ENCODE assay signal across 17 cellular contexts in genomic region chr3:172275586-172275985, GRCh38.
A peak's percentile ranks its signal among the peaks of the same experiment; 100 is the strongest.
DNase-seq lines count a peak whose midpoint lies in the region; ATAC-seq and TF ChIP-seq lines count a peak whose summit lies in the region.
"Had no signal": no experiment of that assay in that cellular context is flagged by ENCODE, and none has a peak within 500 bp of the region (broad histone marks: within the 10 kb centered on the region; RNA-seq: fewer than 3 reads in every experiment).

No MANE protein-coding gene starts in this region.

- no peak overlapping the region for H3K4me3 ChIP-seq in GM23338
- no peak overlapping the region for H3K4me3 ChIP-seq in Panc1 (ENCODE audit: low read depth in 2 of 2, low read length in 2 of 2)
- no peak overlapping the region for H3K4me3 ChIP-seq in endodermal cell (ENCODE audit: low read length)
- H3K4me3 ChIP-seq: K562 had no signal

- no peaks in the 10 kb centered on the region for H3K23me2 ChIP-seq in H9 (ENCODE audit: insufficient read length, low read depth, low read length, poor library complexity, severe bottlenecking)

- POLR2A ChIA-PET in Panc1 (lab: Charles Lee): no interaction called here

- H3K4me2 ChIP-seq in GM23338: no peak overlapping the region
- H3K4me2 ChIP-seq in H9 (ENCODE audit: insufficient read depth, insufficient read length, low read length): no peak overlapping the region

- H3K14ac ChIP-seq in H9 (ENCODE audit: insufficient read depth, low read length): no peak overlapping the region

- H3F3A ChIP-seq in GM23338 (replicated peaks; ENCODE audit: low read depth): no peaks in the 10 kb centered on the region

- H3K9ac ChIP-seq in endodermal cell (ENCODE audit: extremely low read depth, low read length, poor library complexity, severe bottlenecking) (no peak overlapping the region), H9 (ENCODE audit: extremely low read depth, insufficient read length, low read length) (no peak overlapping the region)

- no peak for DNase-seq in GM23338 (ENCODE audit: low spot score)
- no peak for DNase-seq in Panc1 (ENCODE audit: low read depth, low spot score)
- DNase-seq in endodermal cell: no peak
- DNase-seq in progenitor cell of endocrine pancreas (ENCODE audit: low spot score, unreplicated experiment): no peak
- no peak for DNase-seq in H9
- DNase-seq in NOMO-1 treated with dmso at 0.1 percent for 144 hours (lab: John Stamatoyannopoulos, UW; ENCODE audit: unreplicated experiment): no peak
- DNase-seq: Caco-2, DMS53, NCI-H1417, NCI-H2029, NCI-H510A, NCI-H774, SHP77 had no signal

- CTCF ChIA-PET in Panc1 (lab: Charles Lee): interaction anchor here (0.6 kb wide), 1 partner anchor 9 kb away, joined by 3 read pairs; no protein-coding TSS in a partner anchor

- no peaks in the 10 kb centered on the region for H3K9me2 ChIP-seq in GM23338 (ENCODE audit: insufficient read depth)

- no peak overlapping the region for H3T11ph ChIP-seq in H9 (ENCODE audit: low read length)

- BruUV-seq in Panc1 (replicated peaks; lab: Mats Ljungman, UMichigan): TSS peak; percentile 23

- no peak overlapping the region for H2BK20ac ChIP-seq in H9 (ENCODE audit: low read depth, low read length, poor library complexity, severe bottlenecking)

- H3K4me1 ChIP-seq in GM23338 (ENCODE audit: insufficient read depth): peaks cover 4% of the 10 kb centered on the region; the same call in 1 of the 2 replicates
- H3K4me1 ChIP-seq in Panc1 (ENCODE audit: control insufficient read depth, insufficient read depth, low read length): peaks cover 9% of the 10 kb centered on the region; the same call in 1 of the 2 replicates
- no peaks in the 10 kb centered on the region for H3K4me1 ChIP-seq in endodermal cell (ENCODE audit: control insufficient read depth, insufficient read depth, low read length)
- H3K4me1 ChIP-seq in H9 (ENCODE audit: insufficient read depth, low read length): no peaks in the 10 kb centered on the region

- no peak overlapping the region for H4K5ac ChIP-seq in H9 (ENCODE audit: insufficient read length, low read depth, low read length)

- H3K27ac ChIP-seq in GM23338 (ENCODE audit: low read depth) (no peak overlapping the region), Panc1 (ENCODE audit: low read length) (no peak overlapping the region), endodermal cell (ENCODE audit: low read depth, low read length) (no peak overlapping the region), H9 (ENCODE audit: insufficient read length, low read depth, low read length) (no peak overlapping the region)

- H3K23ac ChIP-seq in H9 (ENCODE audit: insufficient read length, low read depth, low read length): no peak overlapping the region

- H3K9me3 ChIP-seq in Panc1 (ENCODE audit: control insufficient read depth, insufficient read depth, low read depth, low read length) (no peaks in the 10 kb centered on the region), endodermal cell (ENCODE audit: control insufficient read depth, low read length) (no peaks in the 10 kb centered on the region), H9 (ENCODE audit: control insufficient read depth, low read depth, low read length) (no peaks in the 10 kb centered on the region)
- H3K9me3 ChIP-seq: Caco-2 had no signal

- no peak overlapping the region for H3K18ac ChIP-seq in H9 (ENCODE audit: insufficient read length, low read depth, low read length)

- no peak overlapping the region for H2BK15ac ChIP-seq in H9 (ENCODE audit: low read depth, low read length)

- H3K27me3 ChIP-seq in GM23338 (ENCODE audit: insufficient read depth): no peaks in the 10 kb centered on the region
- H3K27me3 ChIP-seq in Panc1 (ENCODE audit: control insufficient read depth, insufficient read depth, low read length): no peaks in the 10 kb centered on the region
- H3K27me3 ChIP-seq in endodermal cell (ENCODE audit: control insufficient read depth, insufficient read depth, low read length, poor library complexity, severe bottlenecking): no peaks in the 10 kb centered on the region
- H3K27me3 ChIP-seq in H9 (ENCODE audit: insufficient read depth, low read length): no peaks in the 10 kb centered on the region

- in situ Hi-C loops in Panc1 (cut with HindIII; ENCODE audit: low pct_unique_long_range_greater_than_20kb, low sequenced_read_pairs): no loop called here

- peaks cover 10% of the 10 kb centered on the region; the same call in 2 of the 3 replicates for H3K4me1 Mint-ChIP-seq in GM23338
- H3K4me1 Mint-ChIP-seq in endodermal cell: peaks cover 3% of the 10 kb centered on the region
- peaks cover 6% of the 10 kb centered on the region for H3K4me1 Mint-ChIP-seq in progenitor cell of endocrine pancreas (ENCODE audit: low read depth)
- peaks cover 0 to 2% of the 10 kb centered on the region in 2 experiments; a peak in 2 of 4 replicates for H3K4me1 Mint-ChIP-seq in H9

- WGBS in endodermal cell (ENCODE audit: insufficient coverage in 1 of 2, insufficient read length in 1 of 2), 2 experiments: 83 to 100% methylated on average over 1 of the region's 1 CpG
- WGBS in H9 (ENCODE audit: extremely low coverage, insufficient read length, low lambda C conversion rate): no CpG with 5 or more reads among the region's 1 CpG

- H3K9me3 Mint-ChIP-seq in GM23338 (no peaks in the 10 kb centered on the region), endodermal cell (no peaks in the 10 kb centered on the region), progenitor cell of endocrine pancreas (ENCODE audit: low read depth) (no peaks in the 10 kb centered on the region), H9 (no peaks in the 10 kb centered on the region)
- H3K9me3 Mint-ChIP-seq: CD4-positive, CD25-positive, alpha-beta regulatory T cell had no signal

- H4K20me1 ChIP-seq in GM23338 (replicated peaks; ENCODE audit: insufficient read depth): no peaks in the 10 kb centered on the region
- no peaks in the 10 kb centered on the region for H4K20me1 ChIP-seq in H9 (ENCODE audit: control insufficient read depth, insufficient read depth, insufficient read length)

- H4K91ac ChIP-seq in H9 (ENCODE audit: insufficient read length, low read depth, low read length): no peak overlapping the region

- TF ChIP-seq CTCF in GM23338 (conservative IDR thresholded peaks at IDR 0.05; ENCODE audit: low read depth in 2 of 2): no peak
- no peak for TF ChIP-seq CTCF in Panc1 (IDR thresholded peaks at IDR 0.05)
- TF ChIP-seq CTCF in endodermal cell (conservative IDR thresholded peaks at IDR 0.05): no peak
- TF ChIP-seq CTCF in progenitor cell of endocrine pancreas (IDR thresholded peaks at IDR 0.05; ENCODE audit: unreplicated experiment): no peak
- TF ChIP-seq CTCF in H9 (conservative IDR thresholded peaks at IDR 0.05): no peak

- peaks cover 3% of the 10 kb centered on the region; the same call in 1 of the 3 replicates for H3K36me3 Mint-ChIP-seq in GM23338 (ENCODE audit: low read depth)
- peaks cover 50% of the 10 kb centered on the region for H3K36me3 Mint-ChIP-seq in endodermal cell (ENCODE audit: low read depth)
- H3K36me3 Mint-ChIP-seq in progenitor cell of endocrine pancreas (ENCODE audit: insufficient read depth): peaks cover 30% of the 10 kb centered on the region
- H3K36me3 Mint-ChIP-seq in H9 (ENCODE audit: insufficient read depth in 1 of 3, low read depth in 3 of 3): peaks cover 0 to 23% (median 6%) of the 10 kb centered on the region in 3 experiments; a peak in 5 of 7 replicates

- H3K36me3 ChIP-seq in GM23338 (ENCODE audit: insufficient read depth) (no peaks in the 10 kb centered on the region), Panc1 (ENCODE audit: control insufficient read depth, insufficient read depth, low read length) (peaks cover 2% of the 10 kb centered on the region; the same call in 1 of the 2 replicates), endodermal cell (ENCODE audit: control insufficient read depth, insufficient read depth, low read length) (peaks cover 97% of the 10 kb centered on the region)

- H2BK12ac ChIP-seq in H9 (ENCODE audit: insufficient read length, low read depth, low read length): no peak overlapping the region

- H2BK5ac ChIP-seq in H9 (ENCODE audit: insufficient read length, low read length): no peak overlapping the region

- H2AK5ac ChIP-seq in H9 (ENCODE audit: insufficient read length, low read length): no peak overlapping the region

- H3K27ac Mint-ChIP-seq in GM23338 (peak overlapping the region; percentile 33; the same call in 1 of the 2 replicates), endodermal cell (peak overlapping the region; percentile 6), progenitor cell of endocrine pancreas (peak overlapping the region; percentile 38), H9 (peak overlapping the region in 1 of 3 experiments; percentile 18; a peak in 1 of 7 replicates)
- H3K27ac Mint-ChIP-seq: B cell; CD4-positive, CD25-positive, alpha-beta regulatory T cell had no signal

- ATAC-seq in GM23338: no peak
- no peak for ATAC-seq in Panc1
- no peak for ATAC-seq in GM18873 (IDR thresholded peaks at IDR 0.05; ENCODE audit: low FRiP score, unreplicated experiment)
- ATAC-seq: K562 had no signal

- H2AFZ ChIP-seq in GM23338: no peak overlapping the region
- no peak overlapping the region for H2AFZ ChIP-seq in H9 (ENCODE audit: low read length)

- H3K27me3 Mint-ChIP-seq in GM23338 (ENCODE audit: insufficient read depth, low read depth, poor library complexity) (no peaks in the 10 kb centered on the region), endodermal cell (ENCODE audit: insufficient read depth) (no peaks in the 10 kb centered on the region), progenitor cell of endocrine pancreas (no peaks in the 10 kb centered on the region), H9 (ENCODE audit: low read depth) (no peaks in the 10 kb centered on the region)
- H3K27me3 Mint-ChIP-seq: B cell; CD4-positive, CD25-positive, alpha-beta regulatory T cell had no signal

- H4K8ac ChIP-seq in H9 (replicated peaks; ENCODE audit: insufficient read length, low read depth, low read length): no peak overlapping the region

- H3K79me2 ChIP-seq in GM23338 (replicated peaks; ENCODE audit: insufficient read depth) (no peaks in the 10 kb centered on the region; the same call in 1 of the 2 replicates), H9 (ENCODE audit: insufficient read depth, low read length) (no peaks in the 10 kb centered on the region)

- H2BK120ac ChIP-seq in H9 (ENCODE audit: low read depth, low read length, poor library complexity, severe bottlenecking): no peak overlapping the region

- intact Hi-C loops in Panc1 (cut with micrococcal nuclease; ENCODE audit: unreplicated experiment): no loop called here

- H3K4ac ChIP-seq in H9 (ENCODE audit: low read depth, low read length): no peak overlapping the region

- H3K56ac ChIP-seq in H9 (ENCODE audit: insufficient read length, low read depth, low read length): no peak overlapping the region

- H3K79me1 ChIP-seq in H9 (ENCODE audit: insufficient read depth, low read depth, low read length, poor library complexity, severe bottlenecking): no peaks in the 10 kb centered on the region

- H3K4me3 Mint-ChIP-seq in GM23338 (no peak overlapping the region), endodermal cell (no peak overlapping the region), progenitor cell of endocrine pancreas (ENCODE audit: low read depth) (no peak overlapping the region), H9 (no peak overlapping the region)
- H3K4me3 Mint-ChIP-seq: B cell; CD4-positive, CD25-positive, alpha-beta regulatory T cell had no signal
